In genomic region chr18:74902170-74902465, GRCh38 we compare ENCODE assay signal across 1 cellular context.
TF ChIP-seq lines count a peak whose summit lies in the region.

No MANE protein-coding gene starts in this region.

TF ChIP-seq in K562, 482 proteins besides CTCF, POLR2A, EP300 and RAD21 (continued from another document):
- TF ChIP-seq CHD7 (IDR thresholded peaks at IDR 0.05; ENCODE audit: low read depth, low read length): no peak
- no peak for TF ChIP-seq ZNF561 (CRISPR knock-in tag; conservative IDR thresholded peaks at IDR 0.05)
- TF ChIP-seq, protein P1, sequence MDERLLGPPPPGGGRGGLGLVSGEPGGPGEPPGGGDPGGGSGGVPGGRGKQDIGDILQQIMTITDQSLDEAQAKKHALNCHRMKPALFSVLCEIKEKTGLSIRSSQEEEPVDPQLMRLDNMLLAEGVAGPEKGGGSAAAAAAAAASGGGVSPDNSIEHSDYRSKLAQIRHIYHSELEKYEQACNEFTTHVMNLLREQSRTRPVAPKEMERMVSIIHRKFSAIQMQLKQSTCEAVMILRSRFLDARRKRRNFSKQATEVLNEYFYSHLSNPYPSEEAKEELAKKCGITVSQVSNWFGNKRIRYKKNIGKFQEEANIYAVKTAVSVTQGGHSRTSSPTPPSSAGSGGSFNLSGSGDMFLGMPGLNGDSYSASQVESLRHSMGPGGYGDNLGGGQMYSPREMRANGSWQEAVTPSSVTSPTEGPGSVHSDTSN (CRISPR knock-in tag; IDR thresholded peaks at IDR 0.05; ENCODE audit: low read depth): no peak
- TF ChIP-seq, protein P1 (tag; conservative IDR thresholded peaks at IDR 0.05; ENCODE audit: low read depth): peak; percentile 58; the same call in 1 of the 2 replicates
- TF ChIP-seq TBL1XR1 (IDR thresholded peaks at IDR 0.05; ENCODE audit: low read length in 2 of 2): no peak
- no peak for TF ChIP-seq SAFB2 (IDR thresholded peaks at IDR 0.05; ENCODE audit: borderline replicate concordance, low read depth, low read length, severe bottlenecking)
- no peak for TF ChIP-seq ZNF347 (CRISPR knock-in tag; IDR thresholded peaks at IDR 0.05; ENCODE audit: low read depth)
- no peak for TF ChIP-seq ZNF57 (CRISPR knock-in tag; IDR thresholded peaks at IDR 0.05)
- TF ChIP-seq ZSCAN29 (IDR thresholded peaks at IDR 0.05): no peak
- TF ChIP-seq REST (CRISPR knock-in tag; IDR thresholded peaks at IDR 0.05; ENCODE audit: low read depth): no peak
- peak; percentile 53 to 54 for TF ChIP-seq NRF1 (conservative IDR thresholded peaks at IDR 0.05 in 1 of 2, IDR thresholded peaks at IDR 0.05 in 1 of 2)
- TF ChIP-seq POLR3A (IDR thresholded peaks at IDR 0.05; ENCODE audit: borderline replicate concordance, extremely low read depth, insufficient read depth, insufficient read length): no peak
- TF ChIP-seq ZBTB34 (CRISPR knock-in tag; IDR thresholded peaks at IDR 0.05): no peak
- peak; percentile 36; the same call in 1 of the 2 replicates for TF ChIP-seq CXXC5 (CRISPR knock-in tag; IDR thresholded peaks at IDR 0.05)
- no peak for TF ChIP-seq CBX3 (IDR thresholded peaks at IDR 0.05; ENCODE audit: borderline replicate concordance in 1 of 2, low read length in 2 of 2)
